31 cellular contexts compared by ENCODE assay signal in genomic region chr5:97623441-97623840, GRCh38.
"Had no signal": no experiment of that assay in that cellular context is flagged by ENCODE, and none has a peak within 500 bp of the region (broad histone marks: within the 10 kb centered on the region; RNA-seq: fewer than 3 reads in every experiment).

No MANE protein-coding gene starts in this region.

- H3K4me2 ChIP-seq: hepatocyte had no signal

- H3K27ac ChIP-seq: brain microvascular endothelial cell, coronary artery, gastroesophageal sphincter, hepatocyte, left ventricle myocardium inferior, neutrophil, stomach, thyroid gland, upper lobe of left lung, WERI-Rb-1 had no signal

- H3K4me3 Mint-ChIP-seq: activated CD4-positive, alpha-beta T cell treated with anti-CD3 and anti-CD28 coated beads, Interleukin-2, amount 10 ng/mL, durations not matched to agents 7 days and 5 days; activated CD8-positive, alpha-beta T cell treated with anti-CD3 and anti-CD28 coated beads for 36 hours; activated T-cell treated with anti-CD3 and anti-CD28 coated beads, Interleukin-2, amount 50 U/mL, for 4 hours; activated T-helper 17 cell treated with anti-CD3 and anti-CD28 coated beads, Interleukin-2, amount 50 U/mL, for 72 hours; effector memory CD8-positive, alpha-beta T cell; nephron; stimulated activated naive B cell treated with anti-CD40 and anti-IgM and Interleukin-4, amounts not matched to agents 10 μg/mL and 1 μg/mL and 100 μg/mL, for 72 hours had no signal

- H3K4me1 Mint-ChIP-seq: activated CD4-positive, alpha-beta T cell treated with anti-CD3 and anti-CD28 coated beads, Interleukin-2, amount 10 ng/mL, durations not matched to agents 7 days and 5 days; activated T-helper 17 cell treated with anti-CD3 and anti-CD28 coated beads, Interleukin-2, amount 50 U/mL, for 72 hours; stimulated activated naive B cell treated with anti-CD40 and anti-IgM and Interleukin-4, amounts not matched to agents 10 μg/mL and 1 μg/mL and 100 μg/mL, for 72 hours had no signal

- H3K4me3 ChIP-seq: coronary artery, gastroesophageal sphincter, hepatocyte, left ventricle myocardium inferior, lung, mucosa of descending colon, stomach, thyroid gland, upper lobe of left lung had no signal

- H3K9me3 Mint-ChIP-seq: activated CD4-positive, alpha-beta T cell treated with anti-CD3 and anti-CD28 coated beads, Interleukin-2, amount 10 ng/mL, durations not matched to agents 7 days and 5 days had no signal

- ATAC-seq: activated CD8-positive, alpha-beta T cell treated with anti-CD3 and anti-CD28 coated beads for 36 hours; activated T-cell treated with anti-CD3 and anti-CD28 coated beads, Interleukin-2, amount 50 U/mL, for 4 hours; activated T-helper 17 cell treated with anti-CD3 and anti-CD28 coated beads, Interleukin-2, amount 50 U/mL, for 72 hours; effector memory CD8-positive, alpha-beta T cell; gastroesophageal sphincter; mucosa of descending colon; sciatic nerve; stimulated activated naive B cell treated with anti-CD40 and anti-IgM and Interleukin-4, amounts not matched to agents 10 μg/mL and 1 μg/mL and 100 μg/mL, for 72 hours had no signal

- H3K27me3 ChIP-seq: brain microvascular endothelial cell, gastroesophageal sphincter, hepatocyte, neutrophil, stomach, thyroid gland, upper lobe of left lung had no signal

- H3K9me3 ChIP-seq: gastroesophageal sphincter, mucosa of descending colon, neutrophil, thyroid gland had no signal

- DNase-seq: activated CD4-positive, alpha-beta T cell treated with anti-CD3 and anti-CD28 coated beads for 1 hour; activated CD4-positive, alpha-beta T cell treated with anti-CD3 and anti-CD28 coated beads, Interleukin-2, amount 10 ng/mL, durations not matched to agents 7 days and 5 days; activated CD8-positive, alpha-beta T cell treated with anti-CD3 and anti-CD28 coated beads for 36 hours; activated gamma-delta T cell treated with Interleukin-2 at 50 U/mL for 16 hours; activated naive CD4-positive, alpha-beta T cell treated with anti-CD3 and anti-CD28 coated beads, Interleukin-2, amount 50 U/mL, for 16 hours; activated T-cell treated with anti-CD3 and anti-CD28 coated beads, Interleukin-2, amount 50 U/mL, for 4 hours; amniotic stem cell; brain microvascular endothelial cell; effector memory CD8-positive, alpha-beta T cell; left ventricle myocardium inferior; mucosa of descending colon; small intestine; stimulated activated CD4-positive, alpha-beta T cell treated with anti-CD3 and anti-CD28 coated beads, Interleukin-1b, Interleukin-23, amount 100 ng/mL, for 48 hours; stimulated activated CD4-positive, alpha-beta T cell treated with anti-CD3 and anti-CD28 coated beads, Interleukin-4, amount 100 ng/mL, for 4 hours; stimulated activated CD8-positive, alpha-beta memory T cell treated with anti-CD3 and anti-CD28 coated beads, Interleukin-4, amount 100 ng/mL, for 48 hours; stimulated activated naive B cell treated with anti-CD40 and anti-IgM and Interleukin-4, amounts not matched to agents 10 μg/mL and 1 μg/mL and 100 μg/mL, for 72 hours; stomach; T-helper 9 cell; thyroid gland; upper lobe of left lung; WERI-Rb-1 had no signal

- FAIRE-seq: endothelial cell of umbilical vein, small intestine, TTC549 had no signal

- H2AFZ ChIP-seq: hepatocyte had no signal

- H3K27me3 Mint-ChIP-seq: activated CD4-positive, alpha-beta T cell treated with anti-CD3 and anti-CD28 coated beads, Interleukin-2, amount 10 ng/mL, durations not matched to agents 7 days and 5 days; activated CD8-positive, alpha-beta T cell treated with anti-CD3 and anti-CD28 coated beads for 36 hours; activated T-helper 17 cell treated with anti-CD3 and anti-CD28 coated beads, Interleukin-2, amount 50 U/mL, for 72 hours; effector memory CD8-positive, alpha-beta T cell; stimulated activated naive B cell treated with anti-CD40 and anti-IgM and Interleukin-4, amounts not matched to agents 10 μg/mL and 1 μg/mL and 100 μg/mL, for 72 hours had no signal

- H3K36me3 ChIP-seq: brain microvascular endothelial cell, gastroesophageal sphincter, left ventricle myocardium inferior, neutrophil, stomach, thyroid gland, upper lobe of left lung, WERI-Rb-1 had no signal

- H3K4me1 ChIP-seq: left ventricle myocardium inferior, stomach, thyroid gland, upper lobe of left lung had no signal

- H3K79me2 ChIP-seq: hepatocyte had no signal

- H3K27ac Mint-ChIP-seq: activated CD4-positive, alpha-beta T cell treated with anti-CD3 and anti-CD28 coated beads, Interleukin-2, amount 10 ng/mL, durations not matched to agents 7 days and 5 days; activated CD8-positive, alpha-beta T cell treated with anti-CD3 and anti-CD28 coated beads for 36 hours; activated T-helper 17 cell treated with anti-CD3 and anti-CD28 coated beads, Interleukin-2, amount 50 U/mL, for 72 hours; effector memory CD8-positive, alpha-beta T cell; nephron; stimulated activated naive B cell treated with anti-CD40 and anti-IgM and Interleukin-4, amounts not matched to agents 10 μg/mL and 1 μg/mL and 100 μg/mL, for 72 hours had no signal
